In genomic region chr16:66830422-66831404, GRCh38 we compare ENCODE assay signal across 8 cellular contexts. TPM values are rescaled to one million over a fixed set of nuclear protein-coding genes. Genes with fewer than 3 reads are reported as not detected.
DNase-seq lines count a peak whose midpoint lies in the region; ATAC-seq and TF ChIP-seq lines count a peak whose summit lies in the region.

Gene NAE1, minus strand, starts transcription at chr16:66830976. Its CDS starts 77 bp downstream, at chr16:66830899.

- H3K4me3 Mint-ChIP-seq in progenitor cell of endocrine pancreas (ENCODE audit: low read depth) = peak within 1 kb of the TSS; percentile 69

- ATAC-seq in HG02763 (IDR thresholded peaks at IDR 0.05; ENCODE audit: unreplicated experiment) (peak; percentile 96), left cardiac atrium (peak; percentile 98 to 99)

- DNase-seq in NCI-H1417 (lab: John Stamatoyannopoulos, UW) (peak; percentile 85 to 92 (median 89)), T follicular helper cell (ENCODE audit: low read depth) (peak; percentile 84), left cardiac atrium (peak; percentile 91), progenitor cell of endocrine pancreas (ENCODE audit: low spot score, unreplicated experiment) (peak; percentile 90), ureter (ENCODE audit: low spot score) (peak; percentile 83)

- no peaks in the 10 kb centered on the region for H3K9me3 Mint-ChIP-seq in progenitor cell of endocrine pancreas (ENCODE audit: low read depth)

- H3K36me3 Mint-ChIP-seq in progenitor cell of endocrine pancreas (ENCODE audit: insufficient read depth) = peaks cover 10% of the 10 kb centered on the region

- peaks cover 17% of the 10 kb centered on the region for H3K27me3 Mint-ChIP-seq in progenitor cell of endocrine pancreas

- 1% methylated on average over 71 to 84 of the region's 84 CpGs for WGBS in adipose tissue, 3 donors

- TF ChIP-seq CTCF in GM12874 (IDR thresholded peaks at IDR 0.05; ENCODE audit: insufficient read depth, low read depth, low read length) (peak; percentile 100), progenitor cell of endocrine pancreas (IDR thresholded peaks at IDR 0.05; ENCODE audit: unreplicated experiment) (peak; percentile 99)

- peak within 1 kb of the TSS; percentile 79 for H3K27ac Mint-ChIP-seq in progenitor cell of endocrine pancreas

- intact Hi-C loops in left cardiac atrium (cut with DNase I) = loop anchor here (2.0 to 5.0 kb wide), 2 partner anchors 37 to 42 kb away; no protein-coding TSS in a partner anchor

- H3K27ac ChIP-seq in adipose tissue (ENCODE audit: low read depth, low read length) = peak within 1 kb of the TSS; percentile 26

- H3K4me1 Mint-ChIP-seq in progenitor cell of endocrine pancreas (ENCODE audit: low read depth) = peaks cover 14% of the 10 kb centered on the region

RNA-seq across cellular contexts. Expression of gene NAE1, which starts in this region (rescaled TPM):
- polyA plus RNA-seq in adipose tissue = 10 to 100 TPM; 23.1 to 34.0 (median 23.2) TPM
- total RNA-seq in left cardiac atrium (10 to 100 TPM; 32.6 to 35.4 TPM), progenitor cell of endocrine pancreas (114 and 117 TPM in 2 replicates), ureter (67.8 TPM)

Comparison
In these comparisons a context has a peak if more than half of its experiments do, and no peak if none do; other contexts are left out.
1. Peak in every context shown above with its lines: DNase-seq, ATAC-seq and H3K27ac ChIP-seq.